18 cellular contexts compared by ENCODE assay signal in the genomic region with DNA sequence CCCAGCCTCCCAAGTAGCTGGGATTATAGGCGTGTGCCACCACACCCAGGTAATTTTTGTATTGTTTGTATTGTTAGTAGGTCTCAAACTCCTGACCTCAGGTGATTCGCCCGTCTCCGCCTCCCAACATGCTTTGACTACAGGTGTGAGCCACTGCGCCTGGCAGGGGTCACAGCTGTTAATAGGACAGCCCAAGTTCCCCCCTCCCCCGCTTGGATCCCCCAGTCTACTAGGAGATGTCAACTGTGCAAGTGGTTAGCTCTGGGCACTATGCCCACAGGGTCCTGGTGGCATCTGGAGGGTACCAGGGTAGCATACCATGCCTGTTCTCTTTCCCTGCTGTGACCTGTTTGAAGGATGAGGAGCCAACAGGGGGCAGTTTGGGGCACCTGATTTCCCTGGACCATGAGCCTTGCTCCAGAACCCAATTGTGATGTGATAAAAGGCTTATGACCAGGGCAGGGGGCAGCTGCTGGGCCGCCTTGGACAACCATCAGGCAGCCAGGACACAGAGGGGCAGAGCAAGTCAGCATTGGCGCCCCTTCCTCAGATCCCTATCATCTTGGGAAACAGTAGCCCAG. TPM values are rescaled to one million over a fixed set of nuclear protein-coding genes. Genes with fewer than 3 reads are reported as not detected.
DNase-seq lines count a peak whose midpoint lies in the region; ATAC-seq and TF ChIP-seq lines count a peak whose summit lies in the region.
"Had no signal": no experiment of that assay in that cellular context is flagged by ENCODE, and none has a peak within 500 bp of the region (broad histone marks: within the 10 kb centered on the region; RNA-seq: fewer than 3 reads in every experiment).

A gene with protein sequence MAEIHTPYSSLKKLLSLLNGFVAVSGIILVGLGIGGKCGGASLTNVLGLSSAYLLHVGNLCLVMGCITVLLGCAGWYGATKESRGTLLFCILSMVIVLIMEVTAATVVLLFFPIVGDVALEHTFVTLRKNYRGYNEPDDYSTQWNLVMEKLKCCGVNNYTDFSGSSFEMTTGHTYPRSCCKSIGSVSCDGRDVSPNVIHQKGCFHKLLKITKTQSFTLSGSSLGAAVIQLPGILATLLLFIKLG (plus strand): TSS at position 496 of the 581 bp plus-strand sequence. CDS start 138 bp downstream, outside the sequence.

- H3K14ac ChIP-seq in neuronal stem cell (ENCODE audit: low read length) = no peak within 1 kb of the TSS

- H3K18ac ChIP-seq in neuronal stem cell (ENCODE audit: low read length) = no peak within 1 kb of the TSS

- H3K4me1 ChIP-seq in HCT116 (ENCODE audit: control insufficient read depth in 1 of 2, insufficient read depth in 2 of 2, low read length in 2 of 2) (peaks cover 18 to 30% of the 10 kb centered on the region in 2 experiments), neuronal stem cell (ENCODE audit: control insufficient read depth in 2 of 2, insufficient read depth in 1 of 2, low read depth in 1 of 2, low read length in 2 of 2) (peaks cover 3 to 6% of the 10 kb centered on the region in 2 donors)

- H4K20me1 ChIP-seq in HCT116 (ENCODE audit: insufficient read depth) = no peaks in the 10 kb centered on the region

- H2BK5ac ChIP-seq in neuronal stem cell (ENCODE audit: low read length) = no peak within 1 kb of the TSS

- H3K9me2 ChIP-seq in HCT116 (ENCODE audit: insufficient read depth) = no peaks in the 10 kb centered on the region

- H3K4ac ChIP-seq in neuronal stem cell (ENCODE audit: low read length) = no peak within 1 kb of the TSS

- H3K36me3 ChIP-seq in BJ (ENCODE audit: control insufficient read depth, insufficient read depth, low read length) (no peaks in the 10 kb centered on the region), HCT116 (ENCODE audit: control insufficient read depth in 1 of 2, insufficient read depth in 2 of 2, low read length in 2 of 2) (no peaks in the 10 kb centered on the region), neuronal stem cell (replicated peaks in 1 of 2; ENCODE audit: control insufficient read depth in 2 of 2, insufficient read depth in 2 of 2, low read length in 2 of 2) (no peaks in the 10 kb centered on the region)
- H3K36me3 ChIP-seq: SJSA1 had no signal

- CTCF ChIA-PET in BJ (lab: Yijun Ruan, JAX) (interaction anchor here (0.8 to 2.4 kb wide), 5 partner anchors 9 to 187 kb away, joined by 3 to 19 read pairs (median 6); a partner anchor contains a TSS), HCT116 (lab: Charles Lee) (interaction anchor here (1.0 to 2.6 kb wide), 2 partner anchors 9 to 86 kb away, joined by 3 to 10 read pairs; no protein-coding TSS in a partner anchor)

- H3K4me3 Mint-ChIP-seq in brain = peak within 1 kb of the TSS in 1 of 5 experiments; percentile 4
- H3K4me3 Mint-ChIP-seq: activated CD8-positive, alpha-beta memory T cell treated with anti-CD3 and anti-CD28 coated beads, Interleukin-2, amount 10 ng/mL, durations not matched to agents 7 days and 5 days; CD4-positive, alpha-beta T cell had no signal

- no CpG with 5 or more reads among the region's 8 CpGs for WGBS in neuronal stem cell (ENCODE audit: extremely low coverage in 2 of 2, insufficient read length in 2 of 2, insufficient replicate concordance in 1 of 2), 2 donors

- no peaks in the 10 kb centered on the region for H3K9me3 ChIP-seq in HCT116 (ENCODE audit: control insufficient read depth in 1 of 2, insufficient read depth in 1 of 2, low read depth in 1 of 2, low read length in 2 of 2)
- H3K9me3 ChIP-seq in neuronal stem cell (replicated peaks in 1 of 2; ENCODE audit: control insufficient read depth in 2 of 2, insufficient read depth in 1 of 2, low read depth in 1 of 2, low read length in 2 of 2) = peaks cover under 1 to 3% of the 10 kb centered on the region in 2 donors
- H3K9me3 ChIP-seq: SJSA1 had no signal

- peak; percentile 46 for TF ChIP-seq RAD21 in HCT116 (IDR thresholded peaks at IDR 0.05; ENCODE audit: low read depth)

- H3K27ac Mint-ChIP-seq in brain = peak within 1 kb of the TSS in 4 of 5 experiments; percentile 24 to 78 (median 56)
- H3K27ac Mint-ChIP-seq: activated CD8-positive, alpha-beta memory T cell treated with anti-CD3 and anti-CD28 coated beads, Interleukin-2, amount 10 ng/mL, durations not matched to agents 7 days and 5 days; CD4-positive, alpha-beta T cell had no signal

- no peak within 1 kb of the TSS for H2BK120ac ChIP-seq in neuronal stem cell (ENCODE audit: low read depth, low read length)

- no peak for TF ChIP-seq POLR2A in HCT116 (IDR thresholded peaks at IDR 0.05; ENCODE audit: borderline replicate concordance, extremely low read depth, insufficient read depth, insufficient read length)

- H2BK15ac ChIP-seq in neuronal stem cell (ENCODE audit: low read length) = no peak within 1 kb of the TSS

- no peak for ATAC-seq in HCT116
- no peak for ATAC-seq in GM18858 (IDR thresholded peaks at IDR 0.05; ENCODE audit: unreplicated experiment)
- ATAC-seq: activated CD8-positive, alpha-beta memory T cell treated with anti-CD3 and anti-CD28 coated beads, Interleukin-2, amount 10 ng/mL, durations not matched to agents 7 days and 5 days; activated naive CD4-positive, alpha-beta T cell treated with anti-CD3 and anti-CD28 coated beads, Interleukin-2, amount 50 U/mL, for 72 hours had no signal

- peak within 1 kb of the TSS; percentile 23 for H2AFZ ChIP-seq in HCT116 (ENCODE audit: low read depth, low read length, poor library complexity, severe bottlenecking)
- peak within 1 kb of the TSS; percentile 17 for H2AFZ ChIP-seq in neuronal stem cell (ENCODE audit: low read length)

- no peak within 1 kb of the TSS for H3K23ac ChIP-seq in neuronal stem cell (ENCODE audit: low read depth, low read length, poor library complexity)

- peaks cover 18% of the 10 kb centered on the region for H3K27me3 Mint-ChIP-seq in brain

- no peak within 1 kb of the TSS for H4K91ac ChIP-seq in neuronal stem cell (ENCODE audit: low read depth, low read length, poor library complexity)

- H3K27me3 ChIP-seq in BJ (ENCODE audit: control insufficient read depth, insufficient read depth, low read length) (peaks cover 7% of the 10 kb centered on the region), HCT116 (ENCODE audit: insufficient read depth, low read length) (no peaks in the 10 kb centered on the region), neuronal stem cell (ENCODE audit: control insufficient read depth in 3 of 3, insufficient read depth in 3 of 3, low read depth in 1 of 3, low read length in 3 of 3) (peaks cover 0 to 10% (median 0%) of the 10 kb centered on the region in 3 experiments)
- H3K27me3 ChIP-seq: SJSA1 had no signal

- peaks cover 0 to 9% (median 6%) of the 10 kb centered on the region in 5 experiments for H3K9me3 Mint-ChIP-seq in brain
- H3K9me3 Mint-ChIP-seq: activated naive CD4-positive, alpha-beta T cell treated with anti-CD3 and anti-CD28 coated beads, Interleukin-2, amount 50 U/mL, for 72 hours; CD4-positive, alpha-beta T cell had no signal

- H3K36me3 Mint-ChIP-seq in brain = no peaks in the 10 kb centered on the region
- H3K36me3 Mint-ChIP-seq: activated CD8-positive, alpha-beta memory T cell treated with anti-CD3 and anti-CD28 coated beads, Interleukin-2, amount 10 ng/mL, durations not matched to agents 7 days and 5 days; activated naive CD4-positive, alpha-beta T cell treated with anti-CD3 and anti-CD28 coated beads, Interleukin-2, amount 50 U/mL, for 72 hours; naive B cell had no signal

- DNase-seq in BJ (ENCODE audit: low read depth) (no peak), HCT116 (ENCODE audit: low read depth, low spot score) (no peak), neuronal stem cell (ENCODE audit: low spot score) (no peak), COR-L47 (lab: John Stamatoyannopoulos, UW) (no peak), GM13976 (ENCODE audit: low spot score) (no peak), COLO829 (ENCODE audit: low spot score) (no peak)
- DNase-seq: activated CD8-positive, alpha-beta memory T cell treated with anti-CD3 and anti-CD28 coated beads, Interleukin-2, amount 10 ng/mL, durations not matched to agents 7 days and 5 days; CD4-positive, alpha-beta T cell; kidney glomerular epithelial cell; naive B cell; NCI-H1105; NCI-H526 treated with DMSO at 0.1 percent for 48 hours had no signal

- H4K8ac ChIP-seq in neuronal stem cell (ENCODE audit: low read depth, low read length) = no peak within 1 kb of the TSS

- H3K4me3 ChIP-seq in BJ (ENCODE audit: low read depth, low read length) (no peak within 1 kb of the TSS), HCT116 (replicated peaks in 1 of 2; ENCODE audit: low read depth in 1 of 2, low read length in 2 of 2) (no peak within 1 kb of the TSS), neuronal stem cell (ENCODE audit: low read length in 2 of 2) (no peak within 1 kb of the TSS)
- H3K4me3 ChIP-seq: SJSA1 had no signal

- H3K79me1 ChIP-seq in neuronal stem cell (ENCODE audit: low read depth, low read length) = no peaks in the 10 kb centered on the region

- H3K4me1 Mint-ChIP-seq in brain = peaks cover 22% of the 10 kb centered on the region

- 0 out of 2 replicates have a peak, but pooled peaks have one; percentile 8 for TF ChIP-seq CTCF in BJ (IDR thresholded peaks at IDR 0.05; ENCODE audit: insufficient read depth, low read depth, low read length)
- peak; percentile 11 to 33 (median 20); a peak in 3 of 6 replicates for TF ChIP-seq CTCF in HCT116 (IDR thresholded peaks at IDR 0.05 in 2 of 3, conservative IDR thresholded peaks at IDR 0.05 in 1 of 3; ENCODE audit: borderline replicate concordance in 1 of 3, insufficient read depth in 1 of 3, low read depth in 2 of 3, low read length in 2 of 3)
- no peak for TF ChIP-seq CTCF in brain (conservative IDR thresholded peaks at IDR 0.05)
- no peak for TF ChIP-seq CTCF in GM13976 (IDR thresholded peaks at IDR 0.05; ENCODE audit: borderline replicate concordance, control extremely low read depth, extremely low read depth, insufficient read depth, missing control alignments)

- H2AK5ac ChIP-seq in neuronal stem cell (ENCODE audit: low read depth, low read length) = peak within 1 kb of the TSS; percentile 20

- no TSS peak for BruUV-seq in HCT116 (replicated peaks; lab: Mats Ljungman, UMichigan)

- RAD21 ChIA-PET in HCT116 (lab: Charles Lee; ENCODE audit: low non-redundant PET in 1 of 2, low total read pairs in 2 of 2, uncharacterized antibody in 2 of 2, unreplicated experiment in 2 of 2) = no interaction called here

- intact Hi-C loops in HCT116 (cut with micrococcal nuclease) = loop anchor here (2.0 kb wide), 1 partner anchor 187 kb away; no protein-coding TSS in a partner anchor

- no peaks in the 10 kb centered on the region for H3K79me2 ChIP-seq in HCT116 (ENCODE audit: insufficient read depth, low read length)

- H3K4me2 ChIP-seq in HCT116 (ENCODE audit: low read length) (peak within 1 kb of the TSS; percentile 6; the same call in 1 of the 2 replicates), neuronal stem cell (ENCODE audit: insufficient read depth, low read length, poor library complexity, severe bottlenecking) (no peak within 1 kb of the TSS)

- POLR2A ChIA-PET in BJ (lab: Charles Lee) (no interaction called here), HCT116 (lab: Charles Lee) (interaction anchor here (1.6 kb wide), 1 partner anchor 86 kb away, joined by 3 read pairs; no protein-coding TSS in a partner anchor)

- H3K27ac ChIP-seq in HCT116 (ENCODE audit: low read depth, low read length) (no peak within 1 kb of the TSS), neuronal stem cell (replicated peaks; ENCODE audit: low read length) (no peak within 1 kb of the TSS)
- H3K27ac ChIP-seq: SJSA1 had no signal

- in situ Hi-C loops in GM13976 (cut with MboI; ENCODE audit: low sequenced_read_pairs, unreplicated experiment) = no loop called here

- H3K9ac ChIP-seq in HCT116 (ENCODE audit: low read length) (no peak within 1 kb of the TSS), neuronal stem cell (ENCODE audit: low read depth, low read length, poor library complexity) (no peak within 1 kb of the TSS)

- no peak within 1 kb of the TSS for H2BK12ac ChIP-seq in neuronal stem cell (ENCODE audit: low read length)

RNA-seq across cellular contexts. Expression of the gene that starts here (rescaled TPM):
- polyA plus RNA-seq in BJ (2011; rRNA removed) (not detected in 2 replicates), brain (ENCODE audit: insufficient read depth, low read depth, low replicate concordance) (not detected)
- polyA minus RNA-seq in BJ (2011; rRNA and poly(A)+ RNA removed) = not detected in 2 replicates
- not detected for total RNA-seq in HCT116 (2021; ENCODE audit: unreplicated experiment)
- not detected in 2 replicates for polyA plus RNA-seq in HCT116 (2012)
- polyA plus RNA-seq in neuronal stem cell (2013, experiment 1 of 2) = not detected
- not detected for polyA plus RNA-seq in neuronal stem cell (2013, experiment 2 of 2)
- total RNA-seq: activated CD8-positive, alpha-beta memory T cell treated with anti-CD3 and anti-CD28 coated beads, Interleukin-2, amount 10 ng/mL, durations not matched to agents 7 days and 5 days; activated naive CD4-positive, alpha-beta T cell treated with anti-CD3 and anti-CD28 coated beads, Interleukin-2, amount 50 U/mL, for 72 hours; CD4-positive, alpha-beta T cell; dermis microvascular lymphatic vessel endothelial cell; frontal cortex had no signal

Comparison
In these comparisons a context has a peak if more than half of its experiments do, and no peak if none do; other contexts are left out.
1. CTCF ChIP-seq: peak in BJ (single experiment) and HCT116 (3 of 3); none in brain (0 of 2) and GM13976 (single experiment).